ENCODE assay signal across 17 cellular contexts in genomic region chr11:74839971-74840370, GRCh38.
"Had no signal": no experiment of that assay in that cellular context is flagged by ENCODE, and none has a peak within 500 bp of the region (broad histone marks: within the 10 kb centered on the region; RNA-seq: fewer than 3 reads in every experiment).

No MANE protein-coding gene starts in this region.

- H3K27ac ChIP-seq: brain microvascular endothelial cell, left lung, neural progenitor cell, right atrium auricular region, SK-N-MC had no signal

- H3K4me1 ChIP-seq: neural progenitor cell, right atrium auricular region had no signal

- H3K27me3 ChIP-seq: brain microvascular endothelial cell, left lung, neural progenitor cell, right atrium auricular region had no signal

- H3K9me3 ChIP-seq: left lung, right atrium auricular region had no signal

- DNase-seq: activated CD4-positive, alpha-beta memory T cell treated with anti-CD3 and anti-CD28 coated beads for 36 hours; activated CD4-positive, CD25-positive, alpha-beta regulatory T cell treated with anti-CD3 and anti-CD28 coated beads, Interleukin-2, amount 50 U/mL, for 72 hours; activated gamma-delta T cell; activated T-cell treated with anti-CD3 and anti-CD28 coated beads, Interleukin-2, amount 50 U/mL, for 48 hours; amygdala; brain microvascular endothelial cell; cerebellar nuclear complex; left lung; small intestine; stimulated activated naive B cell treated with anti-CD40 and anti-IgM and Interleukin-4, amounts not matched to agents 10 μg/mL and 1 μg/mL and 100 μg/mL, for 72 hours had no signal

- H2AFZ ChIP-seq: neural progenitor cell had no signal

- H3K27ac Mint-ChIP-seq: activated CD4-positive, alpha-beta memory T cell treated with anti-CD3 and anti-CD28 coated beads for 36 hours; activated naive CD8-positive, alpha-beta T cell; neural progenitor cell; type B pancreatic cell had no signal

- H3K4me3 ChIP-seq: left lung, neural progenitor cell, right atrium auricular region, SK-N-MC had no signal

- H3K4me2 ChIP-seq: neural progenitor cell had no signal

- H3K9ac ChIP-seq: neural progenitor cell had no signal

- H3K4me1 Mint-ChIP-seq: neural progenitor cell had no signal

- H3K9me3 Mint-ChIP-seq: activated CD4-positive, alpha-beta memory T cell treated with anti-CD3 and anti-CD28 coated beads for 36 hours; neural progenitor cell; stimulated activated naive B cell treated with anti-CD40 and anti-IgM and Interleukin-4, amounts not matched to agents 10 μg/mL and 1 μg/mL and 100 μg/mL, for 72 hours; type B pancreatic cell had no signal

- H3K27me3 Mint-ChIP-seq: activated CD4-positive, alpha-beta memory T cell treated with anti-CD3 and anti-CD28 coated beads for 36 hours; activated naive CD8-positive, alpha-beta T cell; stimulated activated naive B cell treated with anti-CD40 and anti-IgM and Interleukin-4, amounts not matched to agents 10 μg/mL and 1 μg/mL and 100 μg/mL, for 72 hours; type B pancreatic cell had no signal

- ATAC-seq: left lung had no signal

- H3K4me3 Mint-ChIP-seq: activated CD4-positive, alpha-beta memory T cell treated with anti-CD3 and anti-CD28 coated beads for 36 hours; activated naive CD8-positive, alpha-beta T cell; neural progenitor cell; stimulated activated naive B cell treated with anti-CD40 and anti-IgM and Interleukin-4, amounts not matched to agents 10 μg/mL and 1 μg/mL and 100 μg/mL, for 72 hours; type B pancreatic cell had no signal

- FAIRE-seq: keratinocyte, small intestine, TTC549 had no signal
